ENCODE assay signal across 8 cellular contexts in genomic region chr1:113389356-113389952, GRCh38. TPM values are rescaled to one million over a fixed set of nuclear protein-coding genes. Genes with fewer than 3 reads are reported as not detected.
DNase-seq lines count a peak whose midpoint lies in the region; ATAC-seq and TF ChIP-seq lines count a peak whose summit lies in the region.

No MANE protein-coding gene starts in this region.

- H3K4me3 ChIP-seq in heart right ventricle (peak overlapping the region; percentile 8 to 99 (median 94)), astrocyte of the cerebellum (ENCODE audit: low read depth, low read length) (peak overlapping the region; percentile 90), lower lobe of right lung (peak overlapping the region; percentile 89), urinary bladder (ENCODE audit: low read depth, low read length) (peak overlapping the region; percentile 99)

- peak in 1 of 8 donors; percentile 4 for ATAC-seq in heart right ventricle
- ATAC-seq in left cardiac atrium = no peak
- no peak for ATAC-seq in lower lobe of right lung
- no peak for ATAC-seq in HG03159 (IDR thresholded peaks at IDR 0.05; ENCODE audit: unreplicated experiment)
- no peak for ATAC-seq in HG02588 (IDR thresholded peaks at IDR 0.05; ENCODE audit: unreplicated experiment)

- H3K27me3 ChIP-seq in heart right ventricle (peaks cover 0 to 35% (median 0%) of the 10 kb centered on the region in 7 donors), lower lobe of right lung (ENCODE audit: low read depth) (no peaks in the 10 kb centered on the region)

- H3K27ac ChIP-seq in heart right ventricle = peak overlapping the region; percentile 14 to 95 (median 92)
- H3K27ac ChIP-seq in lower lobe of right lung = peak overlapping the region; percentile 89
- H3K27ac ChIP-seq in urinary bladder (ENCODE audit: low read depth) = no peak overlapping the region

- in situ Hi-C loops in astrocyte of the cerebellum (cut with HindIII; ENCODE audit: low sequenced_read_pairs) = no loop called here

- peaks cover 0 to 7% (median 0%) of the 10 kb centered on the region in 11 donors for H3K9me3 ChIP-seq in heart right ventricle
- H3K9me3 ChIP-seq in lower lobe of right lung = no peaks in the 10 kb centered on the region

- intact Hi-C loops in heart right ventricle (cut with DNase I) = loop anchor here in 4 of 10 donors (5.0 to 10.0 kb wide), 3 partner anchors 245 to 285 kb away; no protein-coding TSS in a partner anchor
- intact Hi-C loops in left cardiac atrium (cut with DNase I) = no loop called here
- intact Hi-C loops in lower lobe of right lung (cut with DNase I) = no loop called here

- H3K36me3 ChIP-seq in heart right ventricle (no peaks in the 10 kb centered on the region), lower lobe of right lung (no peaks in the 10 kb centered on the region), urinary bladder (ENCODE audit: insufficient read depth) (no peaks in the 10 kb centered on the region)

- no peak for TF ChIP-seq CTCF in heart right ventricle (IDR thresholded peaks at IDR 0.05)
- no peak for TF ChIP-seq CTCF in astrocyte of the cerebellum (IDR thresholded peaks at IDR 0.05; ENCODE audit: low read depth, low read length, missing control alignments)
- no peak for TF ChIP-seq CTCF in lower lobe of right lung (IDR thresholded peaks at IDR 0.05)

- H3K4me1 ChIP-seq in heart right ventricle (peaks cover 0 to 44% (median 36%) of the 10 kb centered on the region in 9 donors), lower lobe of right lung (peaks cover 11% of the 10 kb centered on the region), urinary bladder (ENCODE audit: insufficient read depth) (no peaks in the 10 kb centered on the region)

- 5 to 6% methylated on average over 13 of the region's 13 CpGs for WGBS in heart right ventricle, 2 donors
- WGBS in urinary bladder = 4% methylated on average over 13 of the region's 13 CpGs

- DNase-seq in heart right ventricle = no peak
- no peak for DNase-seq in left cardiac atrium
- DNase-seq in astrocyte of the cerebellum (ENCODE audit: low read depth) = no peak
- no peak for DNase-seq in lower lobe of right lung
- no peak for DNase-seq in NCI-H1105 (lab: John Stamatoyannopoulos, UW)

RNA-seq across cellular contexts. Expression of gene MAGI3, which starts 0.9 kb away (rescaled TPM):
- 1 to 10 TPM; 4.3 to 9.4 (median 8.2) TPM for total RNA-seq in heart right ventricle
- 1 to 10 TPM; 2.2 to 2.3 TPM for polyA plus RNA-seq in heart right ventricle
- total RNA-seq in left cardiac atrium = 1 to 10 TPM; 7.2 to 7.9 TPM
- total RNA-seq in lower lobe of right lung = 69.9 TPM
- total RNA-seq in urinary bladder = 34.7 TPM
- polyA plus RNA-seq in urinary bladder = 6.1 TPM
